Comparison of ENCODE assay signal across 8 cellular contexts in genomic region chr1:229342902-229343587, GRCh38. TPM values are rescaled to one million over a fixed set of nuclear protein-coding genes. Genes with fewer than 3 reads are reported as not detected.
DNase-seq lines count a peak whose midpoint lies in the region; ATAC-seq, FAIRE-seq and TF ChIP-seq lines count a peak whose summit lies in the region.

CCSAP (minus strand) TSS chr1:229343047; CDS start chr1:229342465, 582 bp downstream.

- peaks cover 31 to 47% (median 43%) of the 10 kb centered on the region in 10 experiments for H3K4me1 ChIP-seq in BLaER1 treated with 17β-estradiol and CSF1 and Interleukin-3, amounts not matched to agents 10 nM and 100 nM
- H3K4me1 ChIP-seq in OCI-LY7 (ENCODE audit: insufficient read depth, low read length, poor library complexity, severe bottlenecking) (peaks cover 29% of the 10 kb centered on the region), neuron (ENCODE audit: insufficient read depth, low read length) (peaks cover 8% of the 10 kb centered on the region), thymus (ENCODE audit: control insufficient read depth, insufficient read depth, low read length) (peaks cover 13% of the 10 kb centered on the region)

- BruUV-seq in OCI-LY7 (replicated peaks; lab: Mats Ljungman, UMichigan): no TSS peak

- H3K4me2 ChIP-seq in BLaER1 treated with 17β-estradiol and CSF1 and Interleukin-3, amounts not matched to agents 10 nM and 100 nM: peak within 1 kb of the TSS; percentile 87 to 98 (median 95)
- peak within 1 kb of the TSS; percentile 100 for H3K4me2 ChIP-seq in OCI-LY7 (ENCODE audit: low read length)

- ATAC-seq in GM19025 (IDR thresholded peaks at IDR 0.05; ENCODE audit: low read depth, unreplicated experiment) (peak; percentile 33), HG03139 (IDR thresholded peaks at IDR 0.05; ENCODE audit: unreplicated experiment) (peak; percentile 29)

- peaks cover 0 to 23% (median 0%) of the 10 kb centered on the region in 11 experiments; a peak in 5 of 22 replicates for H4K20me1 ChIP-seq in BLaER1 treated with 17β-estradiol and CSF1 and Interleukin-3, amounts not matched to agents 10 nM and 100 nM
- H4K20me1 ChIP-seq in OCI-LY7 (ENCODE audit: insufficient read depth, low read length): 0 out of 2 replicates have a peak, but pooled peaks cover 6% of the 10 kb centered on the region

- TF ChIP-seq CTCF in OCI-LY7 (conservative IDR thresholded peaks at IDR 0.05; ENCODE audit: low read length): peak; percentile 40

- H3K4me3 ChIP-seq in BLaER1 treated with 17β-estradiol and CSF1 and Interleukin-3, amounts not matched to agents 10 nM and 100 nM: peak within 1 kb of the TSS; percentile 72 to 92 (median 80)
- H3K4me3 ChIP-seq in OCI-LY7 (ENCODE audit: low read depth, low read length, poor library complexity, severe bottlenecking) (peak within 1 kb of the TSS; percentile 79), neuron (ENCODE audit: low read length) (peak within 1 kb of the TSS; percentile 90), thymus (ENCODE audit: low read length) (peak within 1 kb of the TSS; percentile 90)

- peaks cover 0 to 4% (median 0%) of the 10 kb centered on the region in 11 experiments; a peak in 1 of 22 replicates for H3K27me3 ChIP-seq in BLaER1 treated with 17β-estradiol and CSF1 and Interleukin-3, amounts not matched to agents 10 nM and 100 nM
- peaks cover 3% of the 10 kb centered on the region for H3K27me3 ChIP-seq in neuron (ENCODE audit: insufficient read depth, low read length)
- H3K27me3 ChIP-seq in thymus (ENCODE audit: control insufficient read depth, insufficient read depth): no peaks in the 10 kb centered on the region

- H3K36me3 ChIP-seq in BLaER1 treated with 17β-estradiol and CSF1 and Interleukin-3, amounts not matched to agents 10 nM and 100 nM: no peaks in the 10 kb centered on the region
- H3K36me3 ChIP-seq in OCI-LY7 (ENCODE audit: insufficient read depth, low read length) (no peaks in the 10 kb centered on the region), neuron (ENCODE audit: insufficient read depth, low read length) (peaks cover 4% of the 10 kb centered on the region), thymus (ENCODE audit: control insufficient read depth, insufficient read depth) (no peaks in the 10 kb centered on the region)

- no peaks in the 10 kb centered on the region for H3K9me3 ChIP-seq in BLaER1 treated with 17β-estradiol and CSF1 and Interleukin-3, amounts not matched to agents 10 nM and 100 nM (replicated peaks in 1 of 11)
- H3K9me3 ChIP-seq in OCI-LY7 (ENCODE audit: low read length) (no peaks in the 10 kb centered on the region), neuron (ENCODE audit: low read length) (no peaks in the 10 kb centered on the region), thymus (ENCODE audit: control insufficient read depth) (no peaks in the 10 kb centered on the region)

- under 1% methylated on average over 57 of the region's 57 CpGs for WGBS in thymus

- DNase-seq in OCI-LY7 (ENCODE audit: low spot score): peak; percentile 79
- peak; percentile 57 for DNase-seq in activated effector memory CD4-positive, alpha-beta T cell treated with Interleukin-2 at 50 U/mL for 16 hours
- peak; percentile 65 to 73 for DNase-seq in frontal cortex (ENCODE audit: low spot score in 2 of 2)

- peak within 1 kb of the TSS; percentile 85 to 91 (median 89) for H3K9ac ChIP-seq in BLaER1 treated with 17β-estradiol and CSF1 and Interleukin-3, amounts not matched to agents 10 nM and 100 nM

- CTCF ChIA-PET in OCI-LY7 (lab: Charles Lee; ENCODE audit: unreplicated experiment): no interaction called here

- H3K79me2 ChIP-seq in OCI-LY7 (ENCODE audit: insufficient read depth, low read depth, low read length): peaks cover 38% of the 10 kb centered on the region

- no peaks in the 10 kb centered on the region for H3K9me2 ChIP-seq in OCI-LY7 (ENCODE audit: insufficient read depth, low read length)

- POLR2A ChIA-PET in OCI-LY7 (lab: Charles Lee): interaction anchor here (1.1 to 2.3 kb wide), 2 partner anchors 9 to 87 kb away, joined by 3 to 6 read pairs; no protein-coding TSS in a partner anchor

- intact Hi-C loops in OCI-LY7 (cut with micrococcal nuclease; ENCODE audit: unreplicated experiment): loop anchor here (1.0 to 5.0 kb wide), 6 partner anchors 72 to 856 kb away; partner anchors contain the start of genes ABCB10, NUP133, RAB4A and RNF187

- H2AFZ ChIP-seq in OCI-LY7 (ENCODE audit: low read length) (peak within 1 kb of the TSS; percentile 85), neuron (ENCODE audit: low read depth, low read length) (peak within 1 kb of the TSS; percentile 96)

- peak within 1 kb of the TSS; percentile 78 to 93 (median 86) for H3K27ac ChIP-seq in BLaER1 treated with 17β-estradiol and CSF1 and Interleukin-3, amounts not matched to agents 10 nM and 100 nM
- H3K27ac ChIP-seq in OCI-LY7 (ENCODE audit: low read depth, low read length, poor library complexity, severe bottlenecking) (peak within 1 kb of the TSS; percentile 70), thymus (ENCODE audit: low read depth) (peak within 1 kb of the TSS; percentile 99)

- no peak for FAIRE-seq in frontal cortex (lab: Jason Lieb, UNC)

RNA-seq across cellular contexts. Expression of gene CCSAP, which starts in this region (rescaled TPM):
- 9.3 and 10.5 TPM in 2 replicates for total RNA-seq in OCI-LY7 (2014; rRNA removed; shearing (Covaris generic))
- total RNA-seq in OCI-LY7 (2022): 15.7 and 16.9 TPM in 2 replicates
- total RNA-seq in frontal cortex: 224 TPM
- polyA plus RNA-seq in thymus: 18.9 TPM

Comparison
In these comparisons a context has a peak if more than half of its experiments do, and no peak if none do; other contexts are left out.
1. Peak in every context shown above with its lines: DNase-seq, ATAC-seq, H3K4me3 ChIP-seq and H3K27ac ChIP-seq.
2. RNA of gene CCSAP (total RNA-seq): 224 TPM in frontal cortex (single experiment); 9.3 to 16.9 TPM in OCI-LY7; every median in the first group is over 10 times any median in the second.